ENCODE assay signal across 14 cellular contexts in the genomic region with DNA sequence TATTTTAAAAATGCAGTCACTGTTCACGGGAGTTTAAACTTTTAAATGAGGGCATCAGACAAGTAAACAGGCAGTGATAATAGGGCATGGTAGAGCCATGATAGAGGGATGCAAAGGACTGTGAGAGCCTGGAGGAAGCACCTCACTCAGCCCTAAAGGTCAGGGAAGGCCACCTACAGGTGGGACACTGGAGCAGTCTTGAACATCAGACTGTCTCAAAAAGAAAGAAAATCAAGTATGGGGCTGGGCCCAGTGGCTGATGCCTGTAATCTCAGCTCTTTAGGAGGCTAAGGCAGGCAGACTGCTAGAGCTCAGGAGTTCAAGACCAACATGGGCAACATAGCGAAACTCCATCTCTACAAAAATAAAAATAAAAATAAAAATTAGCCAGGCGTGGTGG.
"Had no signal": no experiment of that assay in that cellular context is flagged by ENCODE, and none has a peak within 500 bp of the region (broad histone marks: within the 10 kb centered on the region; RNA-seq: fewer than 3 reads in every experiment).

No MANE protein-coding gene starts in this region.

- H3K9ac ChIP-seq: neural progenitor cell had no signal

- H3K36me3 Mint-ChIP-seq: activated naive CD8-positive, alpha-beta T cell treated with anti-CD3 and anti-CD28 coated beads for 36 hours had no signal

- H3K36me3 ChIP-seq: neural progenitor cell, sigmoid colon, spleen, stomach, upper lobe of right lung had no signal

- H3K27me3 Mint-ChIP-seq: activated B cell treated with CpG ODN at 0.5 μM for 24 hours; activated CD4-positive, alpha-beta T cell treated with anti-CD3 and anti-CD28 coated beads, Interleukin-2, amount 10 ng/mL, durations not matched to agents 24 days and 14 days had no signal

- H3K4me1 ChIP-seq: neural progenitor cell, testis had no signal

- DNase-seq: activated B cell treated with CpG ODN at 0.5 μM for 24 hours; activated CD4-positive, alpha-beta T cell treated with anti-CD3 and anti-CD28 coated beads, Interleukin-2, amount 10 ng/mL, durations not matched to agents 24 days and 14 days; activated naive CD8-positive, alpha-beta T cell treated with anti-CD3 and anti-CD28 coated beads for 36 hours; amygdala; body of pancreas; caudate nucleus; sigmoid colon; spleen; stomach; testis; upper lobe of right lung had no signal

- H3K4me3 Mint-ChIP-seq: activated B cell treated with CpG ODN at 0.5 μM for 24 hours; activated CD4-positive, alpha-beta T cell treated with anti-CD3 and anti-CD28 coated beads, Interleukin-2, amount 10 ng/mL, durations not matched to agents 24 days and 14 days; activated naive CD8-positive, alpha-beta T cell treated with anti-CD3 and anti-CD28 coated beads for 36 hours; activated T-helper 1 cell treated with anti-CD3 and anti-CD28 coated beads, Interleukin-12 subunit alpha, Interleukin-12 subunit beta, Interleukin-2, Interleukin-4 antibody, amounts not matched to agents 30 ng/mL and 10 ng/mL and 1 ng/mL, durations not matched to agents 14 hours and 24 hours and 36 hours; neural progenitor cell had no signal

- H3K27me3 ChIP-seq: body of pancreas, neural progenitor cell, sigmoid colon, spleen, stomach, testis, upper lobe of right lung had no signal

- H3K9me3 Mint-ChIP-seq: activated B cell treated with CpG ODN at 0.5 μM for 24 hours; activated CD4-positive, alpha-beta T cell treated with anti-CD3 and anti-CD28 coated beads, Interleukin-2, amount 10 ng/mL, durations not matched to agents 24 days and 14 days; activated naive CD8-positive, alpha-beta T cell treated with anti-CD3 and anti-CD28 coated beads for 36 hours; activated T-helper 1 cell treated with anti-CD3 and anti-CD28 coated beads, Interleukin-12 subunit alpha, Interleukin-12 subunit beta, Interleukin-2, Interleukin-4 antibody, amounts not matched to agents 30 ng/mL and 10 ng/mL and 1 ng/mL, durations not matched to agents 14 hours and 24 hours and 36 hours; neural progenitor cell had no signal

- H3K4me3 ChIP-seq: body of pancreas, neural progenitor cell, sigmoid colon, spleen, stomach, testis, upper lobe of right lung had no signal

- H3K27ac ChIP-seq: body of pancreas, neural progenitor cell, sigmoid colon, spleen, stomach, testis, upper lobe of right lung had no signal

- H3K9me3 ChIP-seq: body of pancreas, sigmoid colon, spleen, stomach, testis, upper lobe of right lung had no signal

- H2AFZ ChIP-seq: neural progenitor cell had no signal

- ATAC-seq: body of pancreas, left lobe of liver, upper lobe of right lung had no signal

- H3K4me2 ChIP-seq: neural progenitor cell had no signal

- H3K27ac Mint-ChIP-seq: activated B cell treated with CpG ODN at 0.5 μM for 24 hours; activated CD4-positive, alpha-beta T cell treated with anti-CD3 and anti-CD28 coated beads, Interleukin-2, amount 10 ng/mL, durations not matched to agents 24 days and 14 days; activated naive CD8-positive, alpha-beta T cell treated with anti-CD3 and anti-CD28 coated beads for 36 hours; activated T-helper 1 cell treated with anti-CD3 and anti-CD28 coated beads, Interleukin-12 subunit alpha, Interleukin-12 subunit beta, Interleukin-2, Interleukin-4 antibody, amounts not matched to agents 30 ng/mL and 10 ng/mL and 1 ng/mL, durations not matched to agents 14 hours and 24 hours and 36 hours; neural progenitor cell had no signal
